In genomic region chr19:2984196-2984490, GRCh38 we compare ENCODE assay signal across 10 cellular contexts. TPM values are rescaled to one million over a fixed set of nuclear protein-coding genes. Genes with fewer than 3 reads are reported as not detected.
DNase-seq lines count a peak whose midpoint lies in the region; ATAC-seq and TF ChIP-seq lines count a peak whose summit lies in the region.
"Had no signal": no experiment of that assay in that cellular context is flagged by ENCODE, and none has a peak within 500 bp of the region (broad histone marks: within the 10 kb centered on the region; RNA-seq: fewer than 3 reads in every experiment).

No MANE protein-coding gene starts in this region.

- H3K27ac ChIP-seq in cardiac muscle cell (no peak overlapping the region), brain microvascular endothelial cell (no peak overlapping the region), muscle layer of colon (ENCODE audit: low read depth, low read length) (peak overlapping the region; percentile 68), urinary bladder (ENCODE audit: low read depth) (no peak overlapping the region)

- no peaks in the 10 kb centered on the region for H3K9me3 ChIP-seq in cardiac muscle cell (ENCODE audit: low read depth)
- no peaks in the 10 kb centered on the region for H3K9me3 ChIP-seq in muscle layer of colon (ENCODE audit: low read length)

- DNase-seq in cardiac muscle cell (ENCODE audit: low read depth in 1 of 2, low spot score in 1 of 2) (no peak), Right ventricle myocardium inferior (ENCODE audit: missing footprints) (no peak), brain microvascular endothelial cell (no peak), GM19240 (ENCODE audit: insufficient read length, low spot score) (no peak), midbrain (lab: John Stamatoyannopoulos, UW) (no peak)
- DNase-seq: stimulated activated CD4-positive, alpha-beta T cell treated with anti-CD3 and anti-CD28 coated beads, Interleukin-12 subunit alpha, Interleukin-12 subunit beta, amount 100 ng/mL, for 4 hours; T-helper 2 cell had no signal

- no peaks in the 10 kb centered on the region for H3K27me3 ChIP-seq in cardiac muscle cell
- peaks cover 17% of the 10 kb centered on the region for H3K27me3 ChIP-seq in brain microvascular endothelial cell (replicated peaks)
- H3K27me3 ChIP-seq in muscle layer of colon (ENCODE audit: control insufficient read depth in 1 of 2, insufficient read depth in 2 of 2, low read length in 2 of 2), result no peaks in the 10 kb centered on the region

- H3K36me3 ChIP-seq in cardiac muscle cell (no peaks in the 10 kb centered on the region), brain microvascular endothelial cell (replicated peaks) (no peaks in the 10 kb centered on the region), muscle layer of colon (ENCODE audit: insufficient read depth, low read length) (no peaks in the 10 kb centered on the region), urinary bladder (ENCODE audit: insufficient read depth) (no peaks in the 10 kb centered on the region)

- H3K9ac ChIP-seq in muscle layer of colon (ENCODE audit: low read length), result peak overlapping the region; percentile 15

- intact Hi-C loops in Right ventricle myocardium inferior (cut with DNase I), result no loop called here

- WGBS in urinary bladder, result 3% methylated on average over 13 of the region's 13 CpGs

- in situ Hi-C loops in brain microvascular endothelial cell (cut with HindIII; ENCODE audit: low pct_ligation_motif_present, low sequenced_read_pairs), result no loop called here

- H3K4me1 ChIP-seq in cardiac muscle cell (ENCODE audit: low read depth) (peaks cover 33% of the 10 kb centered on the region), muscle layer of colon (ENCODE audit: insufficient read depth, low read length) (peaks cover 18% of the 10 kb centered on the region), urinary bladder (ENCODE audit: insufficient read depth) (no peaks in the 10 kb centered on the region)

- H3K4me3 ChIP-seq in cardiac muscle cell, result peak overlapping the region; percentile 21
- peak overlapping the region; percentile 45 for H3K4me3 ChIP-seq in brain microvascular endothelial cell (ENCODE audit: low read depth, low read length)
- H3K4me3 ChIP-seq in muscle layer of colon (ENCODE audit: low read depth in 1 of 2, low read length in 2 of 2), result peak overlapping the region; percentile 7 to 56
- peak overlapping the region; percentile 9 for H3K4me3 ChIP-seq in urinary bladder (ENCODE audit: low read depth, low read length)

- ATAC-seq in Right ventricle myocardium inferior (no peak), GM19397 (IDR thresholded peaks at IDR 0.05; ENCODE audit: unreplicated experiment) (no peak)

- no peak for TF ChIP-seq CTCF in cardiac muscle cell (IDR thresholded peaks at IDR 0.05; ENCODE audit: low read depth, low read length)
- TF ChIP-seq CTCF in brain microvascular endothelial cell (IDR thresholded peaks at IDR 0.05; ENCODE audit: low read depth, low read length, missing control alignments), result no peak

RNA-seq across cellular contexts. Expression of gene TLE6, which starts 6.8 kb away (rescaled TPM):
- total RNA-seq in cardiac muscle cell, result 30.3 and 35.4 TPM in 2 replicates
- 42.8 and 45.8 TPM in 2 replicates for polyA plus RNA-seq in cardiac muscle cell
- 1.1 TPM for total RNA-seq in Right ventricle myocardium inferior
- 1.4 TPM for total RNA-seq in urinary bladder
- polyA plus RNA-seq in urinary bladder, result 2.4 TPM

RNA-seq across cellular contexts. Expression of gene ZNF77, which starts 39.4 kb away (rescaled TPM):
- total RNA-seq in cardiac muscle cell (4.4 and 4.7 TPM in 2 replicates), Right ventricle myocardium inferior (2.6 TPM), urinary bladder (6.8 TPM)
- polyA plus RNA-seq in cardiac muscle cell (2.6 and 7.7 TPM in 2 replicates), urinary bladder (4.3 TPM)

RNA-seq across cellular contexts. Expression of gene TLE2, which starts 44.9 kb away (rescaled TPM):
- total RNA-seq in cardiac muscle cell (71.1 and 95.9 TPM in 2 replicates), Right ventricle myocardium inferior (58.6 TPM), urinary bladder (14.1 TPM)
- polyA plus RNA-seq in cardiac muscle cell (102 and 105 TPM in 2 replicates), urinary bladder (69.9 TPM)

Comparison
In these comparisons a context has a peak if more than half of its experiments do, and no peak if none do; other contexts are left out.
1. RNA of gene TLE6, which starts 6.8 kb away (total RNA-seq): 30.3 to 35.4 TPM in cardiac muscle cell; 1.4 TPM in urinary bladder (single experiment) and 1.1 TPM in Right ventricle myocardium inferior (single experiment); every median in the first group is over 10 times any median in the second.
2. Peak in every context shown above with its lines, with median percentiles within 50 percentile points of each other: H3K4me3 ChIP-seq.